ENCODE assay signal across 8 cellular contexts in the genomic region with DNA sequence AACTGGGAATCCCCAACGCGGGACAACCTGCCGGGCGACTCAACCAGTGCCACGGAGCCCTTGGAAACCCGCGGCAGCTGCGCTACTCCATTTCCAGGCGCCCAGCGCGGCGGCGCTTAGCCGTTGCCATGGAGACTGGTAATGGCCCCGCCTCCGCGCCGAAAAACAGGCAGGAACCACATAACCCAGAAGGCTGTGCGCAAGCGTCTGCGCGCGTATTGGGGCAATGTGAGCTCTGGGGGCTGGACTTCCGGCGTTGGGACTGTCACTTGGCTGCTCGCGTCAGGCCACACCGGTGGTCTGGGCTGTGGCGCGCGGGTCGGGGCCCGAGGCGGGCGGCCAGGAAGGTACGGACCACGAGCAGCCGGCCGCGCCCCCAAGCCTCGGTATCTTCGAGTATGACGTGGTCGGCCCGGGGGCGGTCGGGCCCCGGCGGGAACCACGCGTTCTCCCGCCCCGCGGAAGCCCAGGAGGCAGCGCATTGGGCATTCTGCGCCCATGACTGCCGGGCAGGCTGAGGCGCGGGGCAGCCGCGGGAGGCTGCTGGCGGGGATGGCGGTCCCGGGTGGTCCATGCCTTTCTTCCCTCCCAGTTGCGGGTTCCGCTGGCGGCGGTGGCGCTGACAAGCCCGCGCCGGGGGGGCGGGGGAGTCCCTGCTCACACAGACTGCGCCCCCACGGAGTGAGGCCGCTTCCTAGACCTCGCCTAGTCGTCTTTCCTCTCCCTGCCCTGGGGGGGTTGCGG. TPM values are rescaled to one million over a fixed set of nuclear protein-coding genes. Genes with fewer than 3 reads are reported as not detected.
DNase-seq lines count a peak whose midpoint lies in the region; ATAC-seq, FAIRE-seq and TF ChIP-seq lines count a peak whose summit lies in the region.

A gene (plus strand): TSS at position 265 of the 744 bp plus-strand sequence. CDS start 2,080 bp downstream, outside the sequence.

- H3K36me3 Mint-ChIP-seq in activated B cell treated with CpG ODN at 0.5 μM for 24 hours (ENCODE audit: low read depth), result peaks cover 23% of the 10 kb centered on the region

- peak; percentile 98 for ATAC-seq in GM19025 (IDR thresholded peaks at IDR 0.05; ENCODE audit: low read depth, unreplicated experiment)
- peak; percentile 94 for ATAC-seq in HG03280 (IDR thresholded peaks at IDR 0.05; ENCODE audit: unreplicated experiment)
- ATAC-seq in activated B cell treated with CpG ODN at 0.5 μM for 24 hours (ENCODE audit: low read depth), result peak; percentile 98

- DNase-seq in AG09319 (ENCODE audit: extremely low read depth, low read depth) (peak; percentile 75), NCI-H345 (lab: John Stamatoyannopoulos, UW) (peak; percentile 96), activated B cell treated with CpG ODN at 0.5 μM for 24 hours (peak; percentile 94), caudate nucleus (lab: John Stamatoyannopoulos, UW) (peak; percentile 85 to 99 (median 96))
- DNase-seq in stimulated activated CD4-positive, alpha-beta T cell treated with anti-CD3 and anti-CD28 coated beads, Interleukin-12 subunit alpha, Interleukin-12 subunit beta, amount 100 ng/mL, for 24 hours (ENCODE audit: low read depth in 2 of 2), result peak; percentile 89 to 95

- H3K27ac ChIP-seq in caudate nucleus (ENCODE audit: low read depth, low read length), result peak within 1 kb of the TSS; percentile 44

- CTCF ChIA-PET in activated B cell treated with CpG ODN at 0.5 μM for 24 hours (lab: Charles Lee), result no interaction called here

- POLR2A ChIA-PET in activated B cell treated with CpG ODN at 0.5 μM for 24 hours (lab: Charles Lee), result interaction anchor here (0.6 to 1.6 kb wide), 18 partner anchors 11 to 173 kb away, joined by 3 to 13 read pairs (median 4); a partner anchor contains a TSS

- H3K9me3 Mint-ChIP-seq in activated B cell treated with CpG ODN at 0.5 μM for 24 hours, result peaks cover 3% of the 10 kb centered on the region

- peak within 1 kb of the TSS; percentile 86 for H3K4me3 Mint-ChIP-seq in activated B cell treated with CpG ODN at 0.5 μM for 24 hours

- intact Hi-C loops in activated B cell treated with CpG ODN at 0.5 μM for 24 hours (cut with micrococcal nuclease), result loop anchor here (1.0 to 2.0 kb wide), 6 partner anchors 11 to 71 kb away; a partner anchor contains a TSS

- peak within 1 kb of the TSS; percentile 79 for H3K27ac Mint-ChIP-seq in activated B cell treated with CpG ODN at 0.5 μM for 24 hours

- peaks cover 16% of the 10 kb centered on the region for H3K4me1 Mint-ChIP-seq in activated B cell treated with CpG ODN at 0.5 μM for 24 hours

- H3K27me3 Mint-ChIP-seq in activated B cell treated with CpG ODN at 0.5 μM for 24 hours, result peaks cover 15% of the 10 kb centered on the region

- TF ChIP-seq CTCF in AG09319 (IDR thresholded peaks at IDR 0.05; ENCODE audit: low read depth, low read length) (no peak), activated B cell treated with CpG ODN at 0.5 μM for 24 hours (IDR thresholded peaks at IDR 0.05) (no peak)

- FAIRE-seq in islet of Langerhans (lab: Jason Lieb, UNC), result peak; percentile 9

RNA-seq across cellular contexts. Expression of the gene that starts here (rescaled TPM):
- total RNA-seq in activated B cell treated with CpG ODN at 0.5 μM for 24 hours, result 11.1 and 11.7 TPM in 2 replicates

Comparison
In these comparisons a context has a peak if more than half of its experiments do, and no peak if none do; other contexts are left out.
1. Peak in every context shown above with its lines: DNase-seq, ATAC-seq and H3K27ac ChIP-seq.